8 cellular contexts compared by ENCODE assay signal in the genomic region with DNA sequence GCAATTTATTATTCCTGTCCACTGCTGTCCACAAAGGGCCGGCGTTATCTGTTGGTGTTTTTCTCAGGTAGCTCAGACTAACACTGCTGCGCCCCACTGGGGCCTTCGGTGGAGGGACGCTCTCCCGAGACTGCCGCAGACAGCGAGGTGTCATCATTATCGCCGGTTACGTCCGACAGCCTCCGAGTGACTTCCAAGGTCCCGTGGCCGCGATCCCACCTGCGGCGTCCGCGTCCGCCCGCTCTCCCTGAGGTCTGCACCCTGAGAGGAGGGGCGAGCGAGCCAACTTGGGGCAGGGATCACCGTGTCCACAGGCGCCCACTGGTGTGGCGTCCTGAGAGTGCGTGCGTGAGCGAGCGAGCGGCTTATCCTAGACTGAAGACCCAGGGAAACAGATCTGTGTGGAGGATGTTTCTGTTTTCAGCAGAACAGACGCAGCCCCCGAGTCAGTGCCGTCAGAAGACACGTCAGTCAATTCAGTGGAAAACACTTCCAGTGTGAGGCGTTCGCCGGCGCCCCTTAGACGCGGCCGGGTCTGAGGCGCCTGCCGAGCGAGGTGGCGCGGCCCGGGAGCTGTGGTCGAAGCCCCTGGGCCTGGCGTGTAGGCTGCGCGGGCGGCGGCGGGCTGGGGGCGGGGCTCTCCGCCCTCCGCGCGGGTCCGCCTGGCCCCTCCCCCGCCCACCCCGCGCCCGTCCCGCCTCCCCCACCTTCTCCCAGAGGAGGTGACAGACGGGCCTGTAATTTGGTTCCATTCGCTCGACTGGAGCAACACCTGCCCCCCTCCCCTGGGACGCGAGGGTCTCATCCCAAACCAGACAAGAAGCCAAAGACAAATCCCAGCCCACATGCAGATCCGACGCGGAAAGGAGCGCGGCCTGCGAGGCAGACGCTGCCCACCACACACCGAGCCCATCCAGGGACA.
A peak's percentile ranks its signal among the peaks of the same experiment; 100 is the strongest.
DNase-seq lines count a peak whose midpoint lies in the region.

No MANE protein-coding gene starts in this region.

- peaks cover 7% of the 10 kb centered on the region for H3K4me1 Mint-ChIP-seq in stimulated activated naive CD8-positive, alpha-beta T cell treated with anti-CD3 and anti-CD28 coated beads, Interleukin-15, Interleukin-2, amounts not matched to agents 100 ng/mL and 50 ng/mL, for 24 hours (ENCODE audit: low read depth)

- no peaks in the 10 kb centered on the region for H3K9me3 Mint-ChIP-seq in stimulated activated naive CD8-positive, alpha-beta T cell treated with anti-CD3 and anti-CD28 coated beads, Interleukin-15, Interleukin-2, amounts not matched to agents 100 ng/mL and 50 ng/mL, for 24 hours

- H3K27me3 Mint-ChIP-seq in stimulated activated naive CD8-positive, alpha-beta T cell treated with anti-CD3 and anti-CD28 coated beads, Interleukin-15, Interleukin-2, amounts not matched to agents 100 ng/mL and 50 ng/mL, for 24 hours = peaks cover 46% of the 10 kb centered on the region

- DNase-seq in stimulated activated CD4-positive, alpha-beta T cell treated with anti-CD3 and anti-CD28 coated beads, Interleukin-4, amount 100 ng/mL, for 1 hour = peak; percentile 7
- DNase-seq in stimulated activated CD4-positive, alpha-beta T cell treated with anti-CD3 and anti-CD28 coated beads, Interleukin-4, amount 100 ng/mL, for 24 hours = no peak
- DNase-seq in central memory CD4-positive, alpha-beta T cell = peak; percentile 1
- DNase-seq in left kidney (ENCODE audit: low read depth, low spot score) = peak; percentile 79
- no peak for DNase-seq in NCI-H2196 treated with DMSO at 0.1 percent for 48 hours (lab: John Stamatoyannopoulos, UW; ENCODE audit: unreplicated experiment)
- DNase-seq in T1000 (lab: John Stamatoyannopoulos, UW) = no peak
- DNase-seq in activated effector memory CD4-positive, alpha-beta T cell treated with anti-CD3 and anti-CD28 coated beads, Interleukin-2, amount 50 U/mL, for 16 hours = no peak

- H3K36me3 Mint-ChIP-seq in stimulated activated naive CD8-positive, alpha-beta T cell treated with anti-CD3 and anti-CD28 coated beads, Interleukin-15, Interleukin-2, amounts not matched to agents 100 ng/mL and 50 ng/mL, for 24 hours (ENCODE audit: low read depth) = no peaks in the 10 kb centered on the region

- no peak overlapping the region for H3K27ac Mint-ChIP-seq in stimulated activated naive CD8-positive, alpha-beta T cell treated with anti-CD3 and anti-CD28 coated beads, Interleukin-15, Interleukin-2, amounts not matched to agents 100 ng/mL and 50 ng/mL, for 24 hours

- H3K4me3 Mint-ChIP-seq in stimulated activated naive CD8-positive, alpha-beta T cell treated with anti-CD3 and anti-CD28 coated beads, Interleukin-15, Interleukin-2, amounts not matched to agents 100 ng/mL and 50 ng/mL, for 24 hours = peak overlapping the region; percentile 72

Comparison
In these comparisons a context has a peak if more than half of its experiments do, and no peak if none do; other contexts are left out.
1. DNase-seq: peak in stimulated activated CD4-positive, alpha-beta T cell treated with anti-CD3 and anti-CD28 coated beads, Interleukin-4, amount 100 ng/mL, for 1 hour (single experiment), central memory CD4-positive, alpha-beta T cell (single experiment) and left kidney (single experiment); none in stimulated activated CD4-positive, alpha-beta T cell treated with anti-CD3 and anti-CD28 coated beads, Interleukin-4, amount 100 ng/mL, for 24 hours (single experiment), NCI-H2196 treated with DMSO at 0.1 percent for 48 hours (single experiment), T1000 (single experiment) and activated effector memory CD4-positive, alpha-beta T cell treated with anti-CD3 and anti-CD28 coated beads, Interleukin-2, amount 50 U/mL, for 16 hours (single experiment).